In the genomic region with DNA sequence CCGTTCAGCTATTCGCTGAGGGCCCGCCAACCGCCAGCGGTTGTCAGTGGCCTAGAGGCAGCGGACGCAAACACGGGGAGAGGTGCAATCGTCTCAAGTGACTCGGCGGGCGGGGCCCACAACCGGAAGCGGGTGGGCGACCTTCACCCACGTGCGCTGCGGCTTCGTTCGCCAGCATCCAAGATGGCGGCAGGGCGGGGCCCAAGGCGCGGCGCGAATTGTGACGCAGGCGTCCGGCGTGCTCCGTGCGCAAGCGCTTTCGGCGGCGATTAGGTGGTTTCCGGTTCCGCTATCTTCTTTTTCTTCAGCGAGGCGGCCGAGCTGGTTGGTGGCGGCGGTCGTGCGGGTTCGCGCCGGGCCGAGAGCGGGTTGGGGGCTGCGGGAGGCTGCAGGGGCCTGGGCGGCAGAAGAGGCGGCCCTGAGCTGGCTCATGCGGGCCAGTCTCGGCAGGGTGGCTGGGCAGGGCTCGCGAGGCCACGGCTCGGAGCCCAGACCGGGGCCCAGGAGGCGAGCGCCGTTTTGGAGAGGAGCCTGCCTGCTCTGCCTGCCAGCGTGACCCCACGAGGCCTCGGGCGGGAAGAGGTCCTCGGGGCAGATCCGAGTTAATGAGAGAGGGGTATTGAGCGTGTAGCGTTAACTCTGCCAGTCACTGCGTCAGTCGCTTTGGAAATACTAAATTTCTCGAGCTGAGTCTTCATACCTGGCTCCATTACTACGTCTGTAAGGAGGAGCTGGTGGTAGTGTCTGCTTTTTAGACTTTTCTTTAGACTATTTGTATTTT, we compare ENCODE assay signal across 8 cellular contexts. TPM values are rescaled to one million over a fixed set of nuclear protein-coding genes. Genes with fewer than 3 reads are reported as not detected.
A peak's percentile ranks its signal among the peaks of the same experiment; 100 is the strongest.
DNase-seq lines count a peak whose midpoint lies in the region; ATAC-seq and TF ChIP-seq lines count a peak whose summit lies in the region.

A gene (plus strand): TSS at position 294 of the 781 bp plus-strand sequence. CDS start 1,444 bp downstream, outside the sequence.

- peak within 1 kb of the TSS; percentile 83 for H3K27ac ChIP-seq in vagina

- H3K27me3 ChIP-seq in vagina: no peaks in the 10 kb centered on the region

- H3K4me1 ChIP-seq in vagina: peaks cover 27% of the 10 kb centered on the region

- peak within 1 kb of the TSS; percentile 65 to 94 for H3K4me3 ChIP-seq in vagina

- peaks cover 0 to 60% of the 10 kb centered on the region in 2 donors for H3K36me3 ChIP-seq in vagina

- peak; percentile 93 for ATAC-seq in GM18498 (IDR thresholded peaks at IDR 0.05; ENCODE audit: unreplicated experiment)
- peak; percentile 87 for ATAC-seq in HG02938 (IDR thresholded peaks at IDR 0.05; ENCODE audit: unreplicated experiment)
- peak; percentile 97 for ATAC-seq in left ventricle myocardium superior

- H3K9me3 ChIP-seq in vagina: no peaks in the 10 kb centered on the region

- peak in 1 of 2 donors; percentile 82 for TF ChIP-seq POLR2A in vagina (IDR thresholded peaks at IDR 0.05)

- intact Hi-C loops in T-helper 2 cell treated with Interferon-gamma antibody and Interleukin-4, amounts not matched to agents 100 ng/mL and 5 ng/mL, for 36 hours (cut with micrococcal nuclease): loop anchor here (1.0 kb wide), 6 partner anchors 14 to 348 kb away; a partner anchor contains a TSS
- intact Hi-C loops in left ventricle myocardium superior (cut with micrococcal nuclease) (no loop called here), vagina (cut with DNase I) (no loop called here)

- DNase-seq in NCI-H187 treated with DMSO at 0.1 percent for 48 hours (lab: John Stamatoyannopoulos, UW): peak; percentile 76
- peak; percentile 71 to 99 (median 95) for DNase-seq in anterior cingulate cortex (lab: John Stamatoyannopoulos, UW)
- peak; percentile 99 for DNase-seq in left ventricle myocardium superior
- DNase-seq in putamen (ENCODE audit: low spot score): peak; percentile 95
- DNase-seq in vagina (ENCODE audit: extremely low spot score in 2 of 2): peak in 1 of 2 donors; percentile 99

- TF ChIP-seq CTCF in vagina (IDR thresholded peaks at IDR 0.05): no peak

RNA-seq across cellular contexts. Expression of the gene that starts here (rescaled TPM):
- 1,575 and 1,597 TPM in 2 replicates for total RNA-seq in T-helper 2 cell treated with Interferon-gamma antibody and Interleukin-4, amounts not matched to agents 100 ng/mL and 5 ng/mL, for 36 hours
- total RNA-seq in left ventricle myocardium superior (725 TPM), vagina (747 TPM)
